Comparison of ENCODE assay signal across 25 cellular contexts in the genomic region with DNA sequence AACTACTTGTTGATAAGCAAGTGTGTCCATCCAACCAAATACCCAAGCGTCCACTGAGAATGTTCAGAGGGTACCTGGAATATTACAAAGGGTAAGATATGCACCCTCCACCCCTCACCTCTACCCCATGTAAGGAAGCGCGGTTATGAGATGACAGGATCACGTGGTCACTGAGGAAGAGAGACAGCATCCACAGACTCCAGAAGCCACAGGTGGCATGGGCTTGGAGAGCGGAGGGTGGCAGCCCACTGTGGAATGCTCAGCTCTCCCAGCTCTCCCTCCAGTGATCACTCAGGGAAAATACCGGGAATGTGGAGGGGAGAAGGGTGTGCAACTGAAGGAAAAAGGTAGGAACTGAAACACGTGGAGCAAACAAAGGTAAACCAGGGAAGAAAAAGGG. TPM values are rescaled to one million over a fixed set of nuclear protein-coding genes. Genes with fewer than 3 reads are reported as not detected.
DNase-seq lines count a peak whose midpoint lies in the region; ATAC-seq and TF ChIP-seq lines count a peak whose summit lies in the region.
"Had no signal": no experiment of that assay in that cellular context is flagged by ENCODE, and none has a peak within 500 bp of the region (broad histone marks: within the 10 kb centered on the region; RNA-seq: fewer than 3 reads in every experiment).

No MANE protein-coding gene starts in this region.

- H3K4me3 Mint-ChIP-seq in activated naive CD4-positive, alpha-beta T cell treated with anti-CD3 and anti-CD28 coated beads, Interleukin-2, amount 10 ng/mL, durations not matched to agents 7 days and 5 days: no peak overlapping the region
- peak overlapping the region; percentile 13 for H3K4me3 Mint-ChIP-seq in CD4-positive, alpha-beta T cell
- H3K4me3 Mint-ChIP-seq in activated naive CD8-positive, alpha-beta T cell treated with anti-CD3 and anti-CD28 coated beads, Interleukin-2, amount 10 ng/mL, durations not matched to agents 7 days and 5 days: no peak overlapping the region
- H3K4me3 Mint-ChIP-seq in osteocyte (ENCODE audit: unreplicated experiment): no peak overlapping the region
- H3K4me3 Mint-ChIP-seq: B cell, CD14-positive monocyte, H9 had no signal

- H3K4me1 Mint-ChIP-seq in activated naive CD4-positive, alpha-beta T cell treated with anti-CD3 and anti-CD28 coated beads, Interleukin-2, amount 10 ng/mL, durations not matched to agents 7 days and 5 days: peaks cover 81% of the 10 kb centered on the region
- peaks cover 79% of the 10 kb centered on the region for H3K4me1 Mint-ChIP-seq in CD4-positive, alpha-beta T cell (ENCODE audit: low read depth)
- H3K4me1 Mint-ChIP-seq in activated naive CD8-positive, alpha-beta T cell treated with anti-CD3 and anti-CD28 coated beads, Interleukin-2, amount 10 ng/mL, durations not matched to agents 7 days and 5 days: peaks cover 72% of the 10 kb centered on the region
- H3K4me1 Mint-ChIP-seq in osteocyte (ENCODE audit: unreplicated experiment): no peaks in the 10 kb centered on the region

- ATAC-seq in CD4-positive, alpha-beta T cell (ENCODE audit: poor library complexity): no peak
- ATAC-seq in activated naive CD8-positive, alpha-beta T cell treated with anti-CD3 and anti-CD28 coated beads, Interleukin-2, amount 10 ng/mL, durations not matched to agents 7 days and 5 days (ENCODE audit: low read depth): no peak
- no peak for ATAC-seq in upper lobe of right lung

- no peak for DNase-seq in activated naive CD4-positive, alpha-beta T cell treated with anti-CD3 and anti-CD28 coated beads, Interleukin-2, amount 10 ng/mL, durations not matched to agents 7 days and 5 days
- DNase-seq in activated naive CD4-positive, alpha-beta T cell treated with anti-CD3 and anti-CD28 coated beads, Interleukin-2, amount 50 U/mL, for 16 hours: no peak
- no peak for DNase-seq in CD4-positive, alpha-beta T cell
- no peak for DNase-seq in activated naive CD8-positive, alpha-beta T cell treated with anti-CD3 and anti-CD28 coated beads, Interleukin-2, amount 10 ng/mL, durations not matched to agents 7 days and 5 days
- peak; percentile 42 for DNase-seq in osteocyte (ENCODE audit: extremely low spot score, unreplicated experiment)
- no peak for DNase-seq in NCI-H1092 (lab: John Stamatoyannopoulos, UW)
- no peak for DNase-seq in upper lobe of right lung
- DNase-seq: COR-L47, GM23248, H9, MM.1S, NCI-H1048, NCI-H1436, NCI-H1930, NCI-H2227 treated with DMSO at 0.1 percent for 48 hours, NCI-H510A, NCI-H748 treated with DMSO at 0.1 percent for 48 hours, PC-9, RPMI8226, SHP77 treated with DMSO at 0.1 percent for 48 hours had no signal

- H3K27ac Mint-ChIP-seq in activated naive CD4-positive, alpha-beta T cell treated with anti-CD3 and anti-CD28 coated beads, Interleukin-2, amount 10 ng/mL, durations not matched to agents 7 days and 5 days: peak overlapping the region; percentile 5
- H3K27ac Mint-ChIP-seq in CD4-positive, alpha-beta T cell: peak overlapping the region; percentile 71
- H3K27ac Mint-ChIP-seq in activated naive CD8-positive, alpha-beta T cell treated with anti-CD3 and anti-CD28 coated beads, Interleukin-2, amount 10 ng/mL, durations not matched to agents 7 days and 5 days: peak overlapping the region; percentile 31
- no peak overlapping the region for H3K27ac Mint-ChIP-seq in osteocyte (ENCODE audit: unreplicated experiment)
- H3K27ac Mint-ChIP-seq: B cell had no signal

- intact Hi-C loops in CD4-positive, alpha-beta T cell (cut with DNase I, micrococcal nuclease): no loop called here
- intact Hi-C loops in upper lobe of right lung (cut with DNase I): no loop called here

- no peaks in the 10 kb centered on the region for H3K9me3 ChIP-seq in CD4-positive, alpha-beta T cell (ENCODE audit: control insufficient read depth, low read length)
- no peaks in the 10 kb centered on the region for H3K9me3 ChIP-seq in upper lobe of right lung

- H3K4me3 ChIP-seq in upper lobe of right lung: no peak overlapping the region
- H3K4me3 ChIP-seq: GM23248, PC-9, SK-N-MC had no signal

- no peaks in the 10 kb centered on the region for H3K27me3 Mint-ChIP-seq in activated naive CD4-positive, alpha-beta T cell treated with anti-CD3 and anti-CD28 coated beads, Interleukin-2, amount 10 ng/mL, durations not matched to agents 7 days and 5 days
- no peaks in the 10 kb centered on the region for H3K27me3 Mint-ChIP-seq in CD4-positive, alpha-beta T cell
- H3K27me3 Mint-ChIP-seq in activated naive CD8-positive, alpha-beta T cell treated with anti-CD3 and anti-CD28 coated beads, Interleukin-2, amount 10 ng/mL, durations not matched to agents 7 days and 5 days: no peaks in the 10 kb centered on the region
- peaks cover 3% of the 10 kb centered on the region for H3K27me3 Mint-ChIP-seq in osteocyte (ENCODE audit: unreplicated experiment)
- H3K27me3 Mint-ChIP-seq: B cell had no signal

- CTCF ChIA-PET in activated naive CD4-positive, alpha-beta T cell treated with anti-CD3 and anti-CD28 coated beads, Interleukin-2, amount 10 ng/mL, durations not matched to agents 7 days and 5 days (lab: Charles Lee): no interaction called here
- CTCF ChIA-PET in CD4-positive, alpha-beta T cell (lab: Charles Lee): no interaction called here

- H3K36me3 Mint-ChIP-seq in activated naive CD4-positive, alpha-beta T cell treated with anti-CD3 and anti-CD28 coated beads, Interleukin-2, amount 10 ng/mL, durations not matched to agents 7 days and 5 days: peaks cover 32% of the 10 kb centered on the region
- peaks cover 31% of the 10 kb centered on the region for H3K36me3 Mint-ChIP-seq in CD4-positive, alpha-beta T cell (ENCODE audit: low read depth)
- H3K36me3 Mint-ChIP-seq in activated naive CD8-positive, alpha-beta T cell treated with anti-CD3 and anti-CD28 coated beads, Interleukin-2, amount 10 ng/mL, durations not matched to agents 7 days and 5 days: peaks cover 19% of the 10 kb centered on the region
- no peaks in the 10 kb centered on the region for H3K36me3 Mint-ChIP-seq in osteocyte (ENCODE audit: unreplicated experiment)

- peaks cover 13% of the 10 kb centered on the region for H3K36me3 ChIP-seq in upper lobe of right lung

- TF ChIP-seq CTCF in CD4-positive, alpha-beta T cell (IDR thresholded peaks at IDR 0.05): no peak
- TF ChIP-seq CTCF in osteocyte (IDR thresholded peaks at IDR 0.05) (no peak), upper lobe of right lung (IDR thresholded peaks at IDR 0.05) (no peak)

- no peaks in the 10 kb centered on the region for H3K27me3 ChIP-seq in CD4-positive, alpha-beta T cell (ENCODE audit: control insufficient read depth, insufficient read depth, low read length)
- H3K27me3 ChIP-seq in upper lobe of right lung: no peaks in the 10 kb centered on the region

- peaks cover 7% of the 10 kb centered on the region for H3K4me1 ChIP-seq in upper lobe of right lung

- H3K9me3 Mint-ChIP-seq in activated naive CD4-positive, alpha-beta T cell treated with anti-CD3 and anti-CD28 coated beads, Interleukin-2, amount 10 ng/mL, durations not matched to agents 7 days and 5 days: no peaks in the 10 kb centered on the region
- H3K9me3 Mint-ChIP-seq in CD4-positive, alpha-beta T cell: no peaks in the 10 kb centered on the region
- no peaks in the 10 kb centered on the region for H3K9me3 Mint-ChIP-seq in activated naive CD8-positive, alpha-beta T cell treated with anti-CD3 and anti-CD28 coated beads, Interleukin-2, amount 10 ng/mL, durations not matched to agents 7 days and 5 days
- H3K9me3 Mint-ChIP-seq in osteocyte (ENCODE audit: unreplicated experiment): no peaks in the 10 kb centered on the region
- H3K9me3 Mint-ChIP-seq: CD14-positive monocyte, H9 had no signal

- POLR2A ChIA-PET in CD4-positive, alpha-beta T cell (lab: Charles Lee): no interaction called here
- POLR2A ChIA-PET in activated naive CD8-positive, alpha-beta T cell treated with anti-CD3 and anti-CD28 coated beads, Interleukin-2, amount 10 ng/mL, durations not matched to agents 7 days and 5 days (lab: Charles Lee): no interaction called here

- H3K27ac ChIP-seq in CD4-positive, alpha-beta T cell (ENCODE audit: low read depth, low read length): no peak overlapping the region
- H3K27ac ChIP-seq in upper lobe of right lung: no peak overlapping the region
- H3K27ac ChIP-seq: GM23248, PC-9, SK-N-MC had no signal

RNA-seq across cellular contexts. Expression of a gene that starts 25.7 kb away (rescaled TPM):
- 10 to 100 TPM; 41.0 to 42.0 TPM for total RNA-seq in CD4-positive, alpha-beta T cell
- total RNA-seq in activated naive CD8-positive, alpha-beta T cell treated with anti-CD3 and anti-CD28 coated beads, Interleukin-2, amount 10 ng/mL, durations not matched to agents 7 days and 5 days: 10 to 100 TPM; 50.6 to 52.4 TPM
- total RNA-seq in osteocyte (1.1 and 2.7 TPM in 2 replicates), upper lobe of right lung (16.1 TPM)
- total RNA-seq: G401, LHCN-M2 had no signal
